ENCODE assay signal across 18 cellular contexts in the genomic region with DNA sequence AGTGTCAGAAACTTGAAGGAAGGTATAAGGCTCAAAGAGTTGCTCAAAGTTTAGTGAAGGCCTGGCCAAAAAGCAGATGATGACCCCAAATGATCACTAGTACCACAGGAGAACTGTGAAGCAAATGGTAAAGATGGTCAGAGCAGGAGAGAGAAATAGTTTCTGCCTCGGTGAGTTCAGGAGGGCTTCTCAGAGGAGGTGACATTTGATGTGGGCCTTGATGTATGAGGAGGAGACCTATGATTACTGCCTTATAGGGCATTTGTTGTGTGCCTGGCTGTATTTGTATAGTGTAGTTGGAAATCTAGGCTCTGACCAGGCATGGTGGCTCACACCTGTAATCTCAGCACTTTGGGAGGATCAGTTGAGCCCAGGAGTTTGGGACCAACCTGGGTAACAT. TPM values are rescaled to one million over a fixed set of nuclear protein-coding genes. Genes with fewer than 3 reads are reported as not detected.
"Had no signal": no experiment of that assay in that cellular context is flagged by ENCODE, and none has a peak within 500 bp of the region (broad histone marks: within the 10 kb centered on the region; RNA-seq: fewer than 3 reads in every experiment).

No MANE protein-coding gene starts in this region.

- H3K27me3 ChIP-seq: dorsolateral prefrontal cortex, left lung, upper lobe of left lung had no signal

- H3K27ac Mint-ChIP-seq: activated B cell treated with CpG ODN at 0.5 μM for 24 hours; activated CD4-positive, alpha-beta T cell treated with anti-CD3 and anti-CD28 coated beads, Interleukin-2, amount 10 ng/mL, durations not matched to agents 7 days and 5 days; T-helper 2 cell treated with Interferon-gamma antibody and Interleukin-4, amounts not matched to agents 5 μg/mL and 100 μg/mL, for 36 hours had no signal

- DNase-seq: activated B cell treated with CpG ODN at 0.5 μM for 24 hours; activated CD4-positive, alpha-beta T cell treated with anti-CD3 and anti-CD28 coated beads, Interleukin-2, amount 10 ng/mL, durations not matched to agents 7 days and 5 days; activated CD8-positive, alpha-beta memory T cell treated with anti-CD3 and anti-CD28 coated beads, Interleukin-2, amount 50 U/mL, for 48 hours; dorsolateral prefrontal cortex; hippocampal formation; kidney; left lung; mucosa of descending colon; naive thymus-derived CD4-positive, alpha-beta T cell; posterior cingulate gyrus; retina; stimulated activated CD4-positive, alpha-beta T cell treated with anti-CD3 and anti-CD28 coated beads, Interleukin-4, amount 100 ng/mL, for 24 hours; stimulated activated naive CD4-positive, alpha-beta T cell treated with Interleukin-2 at 50 U/mL for 16 hours; upper lobe of left lung had no signal

- H3K9me3 ChIP-seq: mucosa of descending colon had no signal

- H3K4me3 ChIP-seq: dorsolateral prefrontal cortex, left lung, mucosa of descending colon, skin epidermis, upper lobe of left lung had no signal

- ATAC-seq: esophagus mucosa; left lung; mucosa of descending colon; naive thymus-derived CD4-positive, alpha-beta T cell had no signal

- H3K27ac ChIP-seq: left lung, skin epidermis, upper lobe of left lung had no signal

- H3K9me3 Mint-ChIP-seq: activated B cell treated with CpG ODN at 0.5 μM for 24 hours; activated CD4-positive, alpha-beta T cell treated with anti-CD3 and anti-CD28 coated beads, Interleukin-2, amount 10 ng/mL, durations not matched to agents 7 days and 5 days; T-helper 2 cell treated with Interferon-gamma antibody and Interleukin-4, amounts not matched to agents 5 μg/mL and 100 μg/mL, for 36 hours had no signal

RNA-seq across cellular contexts. Expression of gene DNASE1L3, which starts 50.4 kb away (rescaled TPM):
- total RNA-seq: activated CD4-positive, alpha-beta T cell treated with anti-CD3 and anti-CD28 coated beads, Interleukin-2, amount 10 ng/mL, durations not matched to agents 7 days and 5 days; astrocyte had no signal
- polyA plus RNA-seq: naive thymus-derived CD4-positive, alpha-beta T cell had no signal
